7 cellular contexts compared by ENCODE assay signal in genomic region chr3:67109651-67110204, GRCh38.
DNase-seq lines count a peak whose midpoint lies in the region; ATAC-seq and TF ChIP-seq lines count a peak whose summit lies in the region.

No MANE protein-coding gene starts in this region.

- ATAC-seq in left lobe of liver (peak; percentile 65), HG03378 (IDR thresholded peaks at IDR 0.05; ENCODE audit: unreplicated experiment) (no peak), HG02759 (IDR thresholded peaks at IDR 0.05; ENCODE audit: unreplicated experiment) (no peak)

- TF ChIP-seq CTCF in astrocyte of the cerebellum (IDR thresholded peaks at IDR 0.05; ENCODE audit: low read depth, low read length, missing control alignments), result peak; percentile 62

- in situ Hi-C loops in astrocyte of the cerebellum (cut with HindIII; ENCODE audit: low sequenced_read_pairs), result no loop called here

- DNase-seq in GM04503 (ENCODE audit: low read depth), result peak; percentile 28
- peak; percentile 56 for DNase-seq in LHCN-M2 (ENCODE audit: low read depth)
- DNase-seq in astrocyte of the cerebellum (ENCODE audit: low read depth), result peak; percentile 55
- no peak for DNase-seq in left lobe of liver (ENCODE audit: low spot score)
- DNase-seq in ureter (ENCODE audit: low spot score), result no peak

- H3K4me3 ChIP-seq in astrocyte of the cerebellum (ENCODE audit: low read depth, low read length), result no peak overlapping the region

Comparison
In these comparisons a context has a peak if more than half of its experiments do, and no peak if none do; other contexts are left out.
1. DNase-seq: peak in GM04503 (single experiment), LHCN-M2 (single experiment) and astrocyte of the cerebellum (single experiment); none in left lobe of liver (single experiment) and ureter (single experiment).